27 cellular contexts compared by ENCODE assay signal in the genomic region with DNA sequence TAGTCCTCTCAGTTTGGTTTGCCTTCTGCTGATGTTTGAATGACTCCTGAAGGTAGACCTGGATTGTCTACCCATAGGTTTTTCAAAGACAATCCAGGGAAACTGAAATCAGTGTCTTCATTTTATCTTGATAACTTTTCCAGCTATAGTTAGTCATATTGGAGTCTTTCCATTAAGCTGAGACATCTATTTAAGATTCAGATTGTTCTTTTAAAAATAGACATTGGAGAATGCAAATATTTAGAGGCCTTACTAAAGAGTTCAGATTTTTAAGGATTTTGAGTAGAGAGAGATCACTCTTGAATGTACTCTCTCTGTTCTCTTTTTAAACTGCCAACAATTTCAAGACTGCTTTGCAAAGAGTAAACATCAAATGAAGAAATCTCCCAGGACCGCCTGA.
DNase-seq lines count a peak whose midpoint lies in the region; ATAC-seq, FAIRE-seq and TF ChIP-seq lines count a peak whose summit lies in the region.
"Had no signal": no experiment of that assay in that cellular context is flagged by ENCODE, and none has a peak within 500 bp of the region (broad histone marks: within the 10 kb centered on the region; RNA-seq: fewer than 3 reads in every experiment).

No MANE protein-coding gene starts in this region.

- H3K4me2 ChIP-seq in fibroblast of lung (ENCODE audit: extremely low read depth, insufficient read depth, low read length) (peak overlapping the region; percentile 44), osteoblast (ENCODE audit: insufficient read depth, low read length) (peak overlapping the region; percentile 24)
- H3K4me2 ChIP-seq: BLaER1 treated with 17β-estradiol and CSF1 and Interleukin-3, amounts not matched to agents 10 nM and 100 nM had no signal

- POLR2A ChIA-PET in A673 (lab: Charles Lee; ENCODE audit: low non-redundant PET), result no interaction called here

- 68 to 82% (median 77%) methylated on average over 1 of the region's 1 CpG for WGBS in adrenal gland, 4 donors

- H3K4me1 ChIP-seq in fibroblast of lung (ENCODE audit: control insufficient read depth, extremely low read depth, insufficient read depth, low read length) (peaks cover 22% of the 10 kb centered on the region), osteoblast (ENCODE audit: insufficient read depth, low read length) (peaks cover 40% of the 10 kb centered on the region), adrenal gland (replicated peaks in 1 of 2) (no peaks in the 10 kb centered on the region), A673 (ENCODE audit: insufficient read depth, low read length, poor library complexity, severe bottlenecking) (no peaks in the 10 kb centered on the region)
- H3K4me1 ChIP-seq: BLaER1 treated with 17β-estradiol and CSF1 and Interleukin-3, amounts not matched to agents 10 nM and 100 nM; heart right ventricle; psoas muscle; tibial artery had no signal

- no peaks in the 10 kb centered on the region for H4K20me1 ChIP-seq in fibroblast of lung (ENCODE audit: control insufficient read depth, extremely low read depth, insufficient read depth, low read length)
- H4K20me1 ChIP-seq in osteoblast (ENCODE audit: insufficient read depth, low read length), result no peaks in the 10 kb centered on the region
- H4K20me1 ChIP-seq: BLaER1 treated with 17β-estradiol and CSF1 and Interleukin-3, amounts not matched to agents 10 nM and 100 nM had no signal

- H3K4me3 ChIP-seq in AG10803 (ENCODE audit: low read length) (no peak overlapping the region), fibroblast of lung (replicated peaks in 1 of 4; ENCODE audit: control extremely low read depth in 1 of 4, insufficient read depth in 1 of 4, low read depth in 3 of 4, low read length in 4 of 4) (no peak overlapping the region), osteoblast (ENCODE audit: insufficient read depth, low read length) (peak overlapping the region; percentile 0), H7 (ENCODE audit: insufficient read depth, low read depth, low read length) (no peak overlapping the region), adrenal gland (no peak overlapping the region), A673 (ENCODE audit: low read depth, low read length, poor library complexity, severe bottlenecking) (no peak overlapping the region)
- H3K4me3 ChIP-seq: BLaER1 treated with 17β-estradiol and CSF1 and Interleukin-3, amounts not matched to agents 10 nM and 100 nM; heart right ventricle; lung; psoas muscle; tibial artery had no signal

- no peak overlapping the region for H3K9ac ChIP-seq in fibroblast of lung (ENCODE audit: insufficient read depth, low read length)
- H3K9ac ChIP-seq: BLaER1 treated with 17β-estradiol and CSF1 and Interleukin-3, amounts not matched to agents 10 nM and 100 nM had no signal

- DNase-seq in AG10803 (ENCODE audit: low read depth) (no peak), RCC 7860 (ENCODE audit: low spot score) (no peak), fibroblast of lung (ENCODE audit: low read depth in 2 of 2) (peak; percentile 23 to 59), osteoblast (ENCODE audit: insufficient read length, low spot score, missing footprints) (no peak), H7 (no peak), adrenal gland (no peak), A673 (ENCODE audit: low spot score) (no peak)
- DNase-seq: ACHN; activated CD4-positive, alpha-beta T cell treated with anti-CD3 and anti-CD28 coated beads, Interleukin-2, amount 10 ng/mL, durations not matched to agents 7 days and 5 days; activated naive CD8-positive, alpha-beta T cell treated with anti-CD3 and anti-CD28 coated beads, Interleukin-2, amount 50 U/mL, for 24 hours; activated T-cell treated with anti-CD3 and anti-CD28 coated beads, Interleukin-2, amount 50 U/mL, for 48 hours; foreskin fibroblast; GDM1; heart right ventricle; Kasumi-1; MV-4-11; NCI-H1436 treated with DMSO at 0.1 percent for 48 hours; NCI-H2107; NCI-H446 treated with DMSO at 0.1 percent for 48 hours; psoas muscle; SHP77; stimulated activated CD4-positive, alpha-beta T cell treated with anti-CD3 and anti-CD28 coated beads, Interleukin-2, amount 100 ng/mL, for 24 hours; tibial artery had no signal

- peak; percentile 42 for FAIRE-seq in RCC 7860 (lab: Jason Lieb, UNC)
- FAIRE-seq: endothelial cell of umbilical vein had no signal

- intact Hi-C loops in adrenal gland (cut with DNase I) (no loop called here), A673 (cut with micrococcal nuclease; ENCODE audit: unreplicated experiment) (no loop called here)

- CTCF ChIA-PET in A673 (lab: Charles Lee), result no interaction called here

- H3K79me2 ChIP-seq in fibroblast of lung (ENCODE audit: control insufficient read depth, insufficient read depth, low read length), result no peaks in the 10 kb centered on the region
- no peaks in the 10 kb centered on the region for H3K79me2 ChIP-seq in osteoblast (ENCODE audit: insufficient read depth, low read length)

- no peaks in the 10 kb centered on the region for H3K36me3 ChIP-seq in fibroblast of lung (ENCODE audit: control insufficient read depth, insufficient read depth, low read length)
- H3K36me3 ChIP-seq in osteoblast (ENCODE audit: insufficient read depth, low read length), result no peaks in the 10 kb centered on the region
- no peaks in the 10 kb centered on the region for H3K36me3 ChIP-seq in H7 (replicated peaks; ENCODE audit: control insufficient read depth, insufficient read depth, low read length)
- H3K36me3 ChIP-seq in adrenal gland (replicated peaks in 1 of 2), result no peaks in the 10 kb centered on the region
- no peaks in the 10 kb centered on the region for H3K36me3 ChIP-seq in A673 (ENCODE audit: insufficient read depth, low read length, poor library complexity, severe bottlenecking)
- H3K36me3 ChIP-seq: BLaER1 treated with 17β-estradiol and CSF1 and Interleukin-3, amounts not matched to agents 10 nM and 100 nM; heart right ventricle; tibial artery had no signal

- H3K27ac ChIP-seq in fibroblast of lung (ENCODE audit: insufficient read depth, low read length), result peak overlapping the region; percentile 77
- H3K27ac ChIP-seq in osteoblast (ENCODE audit: low read depth, low read length), result peak overlapping the region; percentile 95
- no peak overlapping the region for H3K27ac ChIP-seq in adrenal gland
- H3K27ac ChIP-seq in A673 (ENCODE audit: low read depth, low read length, poor library complexity, severe bottlenecking), result no peak overlapping the region
- H3K27ac ChIP-seq: BLaER1 treated with 17β-estradiol and CSF1 and Interleukin-3, amounts not matched to agents 10 nM and 100 nM; heart right ventricle; psoas muscle; tibial artery had no signal

- H2AFZ ChIP-seq in fibroblast of lung (ENCODE audit: low read length) (no peak overlapping the region), osteoblast (ENCODE audit: low read length) (no peak overlapping the region)

- no peaks in the 10 kb centered on the region for H3K9me3 ChIP-seq in fibroblast of lung (ENCODE audit: control insufficient read depth, insufficient read depth, low read depth, low read length)
- no peaks in the 10 kb centered on the region for H3K9me3 ChIP-seq in osteoblast (ENCODE audit: low read depth, low read length)
- H3K9me3 ChIP-seq in adrenal gland (replicated peaks in 1 of 3), result no peaks in the 10 kb centered on the region
- H3K9me3 ChIP-seq in A673 (ENCODE audit: low read depth, low read length, poor library complexity, severe bottlenecking), result peaks cover 11% of the 10 kb centered on the region

- TF ChIP-seq POLR2A in adrenal gland (IDR thresholded peaks at IDR 0.05), result no peak

- ATAC-seq in GM21390 (IDR thresholded peaks at IDR 0.05; ENCODE audit: unreplicated experiment), result no peak
- ATAC-seq: activated naive CD8-positive, alpha-beta T cell treated with anti-CD3 and anti-CD28 coated beads, Interleukin-2, amount 50 U/mL, for 24 hours; heart right ventricle; psoas muscle had no signal

- 0 out of 2 replicates have a peak, but pooled peaks have one; percentile 8 for TF ChIP-seq CTCF in AG10803 (conservative IDR thresholded peaks at IDR 0.05; ENCODE audit: low read length)
- no peak for TF ChIP-seq CTCF in fibroblast of lung (conservative IDR thresholded peaks at IDR 0.05 in 1 of 2, IDR thresholded peaks at IDR 0.05 in 1 of 2; ENCODE audit: low read depth in 1 of 2, low read length in 2 of 2)
- no peak for TF ChIP-seq CTCF in osteoblast (IDR thresholded peaks at IDR 0.05; ENCODE audit: extremely low read depth, low read depth, low read length)
- no peak for TF ChIP-seq CTCF in adrenal gland (IDR thresholded peaks at IDR 0.05)
- no peak for TF ChIP-seq CTCF in A673 (conservative IDR thresholded peaks at IDR 0.05; ENCODE audit: low read depth, low read length)

- H3K27me3 ChIP-seq in fibroblast of lung (ENCODE audit: control insufficient read depth, insufficient read depth, low read length) (no peaks in the 10 kb centered on the region), osteoblast (ENCODE audit: insufficient read depth, low read length) (no peaks in the 10 kb centered on the region), H7 (ENCODE audit: control insufficient read depth, insufficient read depth, low read length) (no peaks in the 10 kb centered on the region), adrenal gland (no peaks in the 10 kb centered on the region), A673 (replicated peaks; ENCODE audit: insufficient read depth, low read depth, low read length, poor library complexity) (no peaks in the 10 kb centered on the region)
- H3K27me3 ChIP-seq: BLaER1 treated with 17β-estradiol and CSF1 and Interleukin-3, amounts not matched to agents 10 nM and 100 nM; heart right ventricle; tibial artery had no signal

- BruUV-seq in A673 (replicated peaks; lab: Mats Ljungman, UMichigan), result no TSS peak

Comparison
In these comparisons a context has a peak if more than half of its experiments do, and no peak if none do; other contexts are left out.
1. DNase-seq: peak in fibroblast of lung (2 of 2); none in AG10803 (single experiment), RCC 7860 (single experiment), osteoblast (single experiment), H7 (single experiment), adrenal gland (0 of 7) and A673 (single experiment).
2. H3K27ac ChIP-seq: peak in fibroblast of lung (single experiment) and osteoblast (single experiment); none in adrenal gland (0 of 5) and A673 (single experiment).